Comparison of ENCODE assay signal across 8 cellular contexts in the genomic region with DNA sequence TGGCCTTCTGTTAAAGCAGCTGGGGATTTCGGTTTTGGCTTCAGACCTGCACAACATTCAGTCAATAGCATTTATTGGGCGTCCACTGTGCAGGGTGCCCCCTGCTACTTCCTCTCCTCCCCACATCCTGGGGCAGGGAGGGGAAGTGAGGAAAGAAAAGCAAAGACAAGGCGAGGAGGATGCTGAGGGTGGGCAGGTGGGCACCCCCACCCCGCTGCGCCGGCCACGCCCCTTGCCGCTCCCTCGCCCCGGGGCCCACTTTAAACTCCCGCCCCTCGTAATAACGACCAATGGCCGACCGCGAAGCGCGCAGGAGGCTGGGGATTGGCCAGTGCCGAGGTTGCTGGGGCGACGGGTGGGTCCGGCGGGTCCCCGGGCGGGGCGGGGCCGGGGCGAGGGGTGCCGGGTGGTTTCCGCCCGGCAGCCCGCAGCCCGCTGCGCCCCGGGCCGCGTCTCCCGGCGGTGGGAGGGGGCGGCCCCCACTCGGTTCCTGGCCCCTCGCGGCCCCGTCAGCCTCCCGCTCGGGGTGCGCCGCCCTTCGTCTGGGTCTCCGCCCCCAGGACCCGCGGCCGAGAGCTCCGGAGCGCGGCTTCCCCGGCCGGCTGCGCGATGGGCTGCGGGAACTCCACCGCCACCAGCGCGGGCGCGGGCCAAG. TPM values are rescaled to one million over a fixed set of nuclear protein-coding genes. Genes with fewer than 3 reads are reported as not detected.
DNase-seq lines count a peak whose midpoint lies in the region; ATAC-seq lines count a peak whose summit lies in the region.

Gene C12orf75, plus strand, starts transcription at position 409 of the 655 bp plus-strand sequence. Its CDS starts 201 bp downstream, at position 610.

- DNase-seq in AML-193 (lab: John Stamatoyannopoulos, UW) (peak; percentile 14 to 23), NCI-H345 treated with DMSO at 0.1 percent for 48 hours (lab: John Stamatoyannopoulos, UW; ENCODE audit: unreplicated experiment) (peak; percentile 65), cerebellum (ENCODE audit: low spot score) (peak; percentile 84), kidney glomerular epithelial cell (lab: John Stamatoyannopoulos, UW) (peak; percentile 65)
- DNase-seq in activated CD4-positive, alpha-beta T cell treated with anti-CD3 and anti-CD28 coated beads for 1 hour, result peak; percentile 72
- peak; percentile 44 to 82 (median 68) for DNase-seq in stimulated activated CD4-positive, alpha-beta T cell treated with anti-CD3 and anti-CD28 coated beads, Interleukin-1b, Interleukin-23, amount 100 ng/mL, for 24 hours (ENCODE audit: low read depth in 4 of 4, low spot score in 1 of 4)

- peak; percentile 61 for ATAC-seq in GM19043 (IDR thresholded peaks at IDR 0.05; ENCODE audit: low read depth, unreplicated experiment)
- ATAC-seq in HG03280 (IDR thresholded peaks at IDR 0.05; ENCODE audit: unreplicated experiment), result peak; percentile 89

RNA-seq across cellular contexts. Expression of gene C12orf75, which starts in this region (rescaled TPM):
- total RNA-seq in cerebellum, result 33.7 TPM

Comparison
In these comparisons a context has a peak if more than half of its experiments do, and no peak if none do; other contexts are left out.
1. Peak in every context shown above with its lines: DNase-seq and ATAC-seq.
2. DNase-seq: peak in every context shown above with its lines; median percentile 84 in cerebellum; 72 in activated CD4-positive, alpha-beta T cell treated with anti-CD3 and anti-CD28 coated beads for 1 hour; 68 in stimulated activated CD4-positive, alpha-beta T cell treated with anti-CD3 and anti-CD28 coated beads, Interleukin-1b, Interleukin-23, amount 100 ng/mL, for 24 hours; 65 in NCI-H345 treated with DMSO at 0.1 percent for 48 hours; 65 in kidney glomerular epithelial cell; 18 in AML-193.